In the genomic region with DNA sequence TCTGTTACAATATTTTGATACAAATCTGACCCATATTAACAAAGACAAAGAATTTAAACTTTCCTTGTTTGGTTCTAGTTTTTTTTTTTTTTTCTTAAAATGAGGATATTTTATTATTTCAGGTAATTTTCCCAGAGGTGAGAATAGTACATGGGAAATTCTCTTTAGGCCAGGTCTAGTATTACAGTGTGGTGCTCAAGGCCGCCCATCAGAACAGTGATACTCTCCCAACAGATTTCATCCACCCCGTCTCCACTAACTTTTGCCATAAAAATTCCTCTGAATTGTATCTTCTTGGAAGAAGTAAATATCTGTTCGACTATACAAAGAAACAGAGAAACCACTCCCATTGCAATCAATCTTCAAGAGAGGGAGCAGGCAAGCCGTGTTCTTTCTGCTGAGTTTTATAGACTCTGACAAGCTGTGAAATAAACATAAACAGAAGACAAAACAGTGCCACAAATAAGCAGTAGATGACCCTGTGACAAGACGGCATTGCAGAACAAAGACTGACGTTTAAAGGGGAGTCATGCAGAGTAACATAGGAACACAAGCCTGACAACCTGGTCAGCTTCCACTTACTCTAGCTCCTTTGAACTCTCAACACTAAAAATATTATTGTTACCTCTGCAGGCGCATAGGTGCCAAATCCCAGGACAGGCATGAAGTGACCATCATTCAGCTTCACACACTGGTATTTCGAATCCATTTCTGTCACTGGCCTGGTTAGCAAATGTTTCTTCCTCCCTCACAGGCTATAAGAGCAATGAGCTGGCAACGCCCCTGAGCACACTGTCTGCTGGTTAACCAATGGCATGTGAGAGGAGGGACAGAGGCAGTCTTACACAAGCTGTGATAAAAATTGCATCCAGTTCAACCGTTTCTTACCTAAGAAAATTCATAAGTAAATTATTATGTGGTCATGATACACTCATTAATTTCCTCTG, we compare ENCODE assay signal across 12 cellular contexts. TPM values are rescaled to one million over a fixed set of nuclear protein-coding genes. Genes with fewer than 3 reads are reported as not detected.
DNase-seq lines count a peak whose midpoint lies in the region; ATAC-seq and TF ChIP-seq lines count a peak whose summit lies in the region.
"Not testable (repeated sequence)": the region's sequence is repeated elsewhere in the genome, so short reads cannot be mapped to it uniquely, and the experiment has no call there.
"Had no signal": no experiment of that assay in that cellular context is flagged by ENCODE, and none has a peak within 500 bp of the region (broad histone marks: within the 10 kb centered on the region; RNA-seq: fewer than 3 reads in every experiment).

A gene (minus strand): TSS at position 731 of the 947 bp plus-strand sequence. CDS start 22 bp downstream, at position 709.

- H3K9ac ChIP-seq in DND-41 (ENCODE audit: low read depth, low read length); parathyroid adenoma: not testable (repeated sequence)

- not testable (repeated sequence) for H3K27me3 ChIP-seq in DND-41 (ENCODE audit: insufficient read depth, low read length, poor library complexity); ascending aorta; esophagus (ENCODE audit: control insufficient read depth in 1 of 2, insufficient read depth in 2 of 2, low read length in 2 of 2); heart right ventricle; lung (ENCODE audit: control insufficient read depth, insufficient read depth); parathyroid adenoma (ENCODE audit: control insufficient read depth, insufficient read depth, low read length); tibial artery

- not testable (repeated sequence) for H3K27ac ChIP-seq in DND-41 (ENCODE audit: low read length); ascending aorta; esophagus (ENCODE audit: low read depth in 2 of 2, low read length in 1 of 2); heart right ventricle; lung (ENCODE audit: low read depth in 1 of 2, low read length in 1 of 2); parathyroid adenoma
- H3K27ac ChIP-seq in tibial artery = peak within 1 kb of the TSS in 1 of 2 donors; percentile 2

- not testable (repeated sequence) for H3K4me3 ChIP-seq in DND-41 (ENCODE audit: low read depth in 1 of 2, low read length in 2 of 2); lung; parathyroid adenoma (ENCODE audit: low read depth, low read length)
- H3K4me3 ChIP-seq in ascending aorta = peak within 1 kb of the TSS in 1 of 2 donors; percentile 43
- H3K4me3 ChIP-seq in esophagus (ENCODE audit: low read depth in 1 of 2, low read length in 2 of 2) = peak within 1 kb of the TSS in 1 of 2 donors; percentile 15
- H3K4me3 ChIP-seq in heart right ventricle = peak within 1 kb of the TSS in 7 of 10 donors; percentile 22 to 43 (median 31)
- peak within 1 kb of the TSS; percentile 40 to 44 for H3K4me3 ChIP-seq in tibial artery

- H3K4me2 ChIP-seq in DND-41 (ENCODE audit: insufficient read depth, low read length); parathyroid adenoma (ENCODE audit: low read length): not testable (repeated sequence)

- TF ChIP-seq CTCF in DND-41 (IDR thresholded peaks at IDR 0.05; ENCODE audit: borderline replicate concordance, extremely low read depth, low read length, poor library complexity, severe bottlenecking); ascending aorta (IDR thresholded peaks at IDR 0.05); heart right ventricle (IDR thresholded peaks at IDR 0.05); lung (IDR thresholded peaks at IDR 0.05; ENCODE audit: control extremely low read depth, extremely low read depth); parathyroid adenoma (IDR thresholded peaks at IDR 0.05); tibial artery (IDR thresholded peaks at IDR 0.05): not testable (repeated sequence)

- intact Hi-C loops in ascending aorta (cut with DNase I); tibial artery (cut with DNase I; ENCODE audit: low total_unique reads): not testable (repeated sequence)
- intact Hi-C loops in heart right ventricle (cut with DNase I) = loop anchor here in 3 of 10 donors (2.0 to 10.0 kb wide), 4 partner anchors 41 to 136 kb away; a partner anchor contains a TSS

- not testable (repeated sequence) for H3K79me2 ChIP-seq in DND-41 (ENCODE audit: insufficient read depth, low read length); parathyroid adenoma

- H4K20me1 ChIP-seq in DND-41 (ENCODE audit: insufficient read depth, low read length) = not testable (repeated sequence)

- H3K9me3 ChIP-seq in DND-41 (ENCODE audit: insufficient read depth, low read length, severe bottlenecking); ascending aorta; esophagus (ENCODE audit: control insufficient read depth in 2 of 2, insufficient read depth in 1 of 2, low read depth in 1 of 2, low read length in 1 of 2); heart right ventricle; lung (ENCODE audit: control insufficient read depth in 2 of 2, insufficient read depth in 1 of 2, low read length in 1 of 2); parathyroid adenoma (ENCODE audit: control insufficient read depth, low read length); tibial artery: not testable (repeated sequence)

- 0 out of 3 replicates have a peak, but pooled peaks have one; percentile 44 for ATAC-seq in DND-41 (ENCODE audit: insufficient read depth, low read depth)
- peak; percentile 84 to 98 (median 96) for ATAC-seq in heart right ventricle
- ATAC-seq in lung (ENCODE audit: insufficient read depth, low FRiP score) = peak; percentile 86

- WGBS in esophagus, 2 donors = 32 to 42% methylated on average over 6 to 7 of the region's 10 CpGs
- 51 to 55% methylated on average over 7 of the region's 10 CpGs for WGBS in heart right ventricle, 2 donors
- WGBS in lung, 2 donors = 57 to 78% methylated on average over 7 to 8 of the region's 10 CpGs

- H2AFZ ChIP-seq in DND-41 (ENCODE audit: low read depth, low read length) = not testable (repeated sequence)
- peak within 1 kb of the TSS; percentile 58 for H2AFZ ChIP-seq in parathyroid adenoma

- H3K4me1 ChIP-seq in DND-41 (ENCODE audit: insufficient read depth, low read length); ascending aorta; esophagus (ENCODE audit: control insufficient read depth in 2 of 2, insufficient read depth in 2 of 2, low read length in 1 of 2); heart right ventricle; lung (ENCODE audit: control insufficient read depth in 2 of 2, insufficient read depth in 2 of 2, low read length in 2 of 2); parathyroid adenoma; tibial artery: not testable (repeated sequence)

- H3K36me3 ChIP-seq in DND-41 (ENCODE audit: insufficient read depth, low read length); ascending aorta; esophagus (ENCODE audit: control insufficient read depth in 2 of 2, insufficient read depth in 2 of 2, low read length in 1 of 2); heart right ventricle; lung (ENCODE audit: control insufficient read depth in 2 of 2, insufficient read depth in 2 of 2, low read length in 2 of 2); parathyroid adenoma (ENCODE audit: control insufficient read depth, insufficient read depth, low read length); tibial artery: not testable (repeated sequence)

- not testable (repeated sequence) for DNase-seq in DND-41; ascending aorta (ENCODE audit: low spot score in 2 of 2); heart right ventricle; lung (ENCODE audit: low spot score); tibial artery
- peak; percentile 35 for DNase-seq in NCI-H748 (lab: John Stamatoyannopoulos, UW; ENCODE audit: unreplicated experiment)

RNA-seq across cellular contexts. Expression of the gene that starts here (rescaled TPM):
- 16.6 TPM for total RNA-seq in ascending aorta
- polyA plus RNA-seq in esophagus = 100 to 1,000 TPM in 1 of 2 donors, 10 to 100 TPM in 1; 37.5 to 142 TPM
- total RNA-seq in heart right ventricle = 10 to 100 TPM in 8 of 10 donors, 1 to 10 TPM in 2; 4.5 to 44.4 (median 20.5) TPM
- polyA plus RNA-seq in heart right ventricle = 10 to 100 TPM; 13.4 to 25.8 TPM
- 10 to 100 TPM in 1 of 2 donors, 1 to 10 TPM in 1; 1.8 to 56.6 TPM for total RNA-seq in lung
- polyA plus RNA-seq in lung = 10 to 100 TPM; 23.4 to 31.4 TPM
- total RNA-seq: activated B cell treated with CpG ODN at 0.5 μM for 24 hours; activated T-helper 1 cell treated with anti-CD3 and anti-CD28 coated beads, Interleukin-12 subunit alpha, Interleukin-12 subunit beta, Interleukin-2, Interleukin-4 antibody, amounts not matched to agents 30 ng/mL and 10 ng/mL and 1 ng/mL, durations not matched to agents 14 hours and 24 hours and 36 hours; G401; T-helper 1 cell treated with Interleukin-12 subunit alpha and Interleukin-12 subunit beta and Interleukin-4 antibody, amounts not matched to agents 30 ng/mL and 1 ng/mL, for 36 hours had no signal

Comparison
In these comparisons a context has a peak if more than half of its experiments do, and no peak if none do; other contexts are left out.
1. ATAC-seq: peak in every context shown above with its lines; median percentile 96 in heart right ventricle; 86 in lung; 44 in DND-41.